ENCODE assay signal across 29 cellular contexts in the genomic region with DNA sequence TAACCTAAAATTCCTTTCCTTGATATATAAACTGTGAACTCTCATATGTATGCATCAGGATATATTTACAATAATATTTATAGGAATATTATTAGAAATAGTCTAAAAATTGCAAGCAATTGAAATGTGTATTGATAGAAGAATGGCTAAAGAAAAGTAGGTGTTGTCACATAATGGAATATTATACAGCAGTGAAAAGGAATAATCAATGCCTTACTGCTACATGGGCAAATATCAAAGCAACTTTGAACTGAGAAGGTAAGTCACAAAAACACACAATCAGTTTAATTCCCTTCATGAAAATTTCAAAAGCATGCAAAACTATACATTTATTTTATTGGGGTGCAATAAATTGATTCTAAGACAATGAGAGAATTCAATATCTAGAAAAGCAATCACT.
"Had no signal": no experiment of that assay in that cellular context is flagged by ENCODE, and none has a peak within 500 bp of the region (broad histone marks: within the 10 kb centered on the region; RNA-seq: fewer than 3 reads in every experiment).

No MANE protein-coding gene starts in this region.

- H3K4me3 Mint-ChIP-seq: dendritic cell treated with granulocyte-macrophage colony-stimulating factor and Interleukin-4, amounts not matched to agents 40 ng/mL and 50 ng/mL, for 4 days; effector memory CD8-positive, alpha-beta T cell had no signal

- H3K27ac ChIP-seq: colonic mucosa, coronary artery, dorsolateral prefrontal cortex, epithelial cell of prostate, esophagus muscularis mucosa, esophagus squamous epithelium, foreskin keratinocyte, gastrocnemius medialis, gastroesophageal sphincter, heart left ventricle, heart right ventricle, hepatocyte had no signal

- H3K4me2 ChIP-seq: hepatocyte had no signal

- H3K4me1 ChIP-seq: colonic mucosa, esophagus muscularis mucosa, esophagus squamous epithelium, foreskin keratinocyte, gastrocnemius medialis, gastroesophageal sphincter, heart right ventricle had no signal

- H2AFZ ChIP-seq: hepatocyte had no signal

- FAIRE-seq: colon, endometrium, endothelial cell of umbilical vein, frontal cortex had no signal

- H3K9me3 ChIP-seq: colonic mucosa, gastrocnemius medialis had no signal

- DNase-seq: colonic mucosa; cortex of kidney; dermis blood vessel endothelial cell; dorsolateral prefrontal cortex; effector CD4-positive, alpha-beta T cell; effector CD8-positive, alpha-beta T cell; effector memory CD4-positive, alpha-beta T cell; effector memory CD8-positive, alpha-beta T cell; erythroblast; esophagus squamous epithelium; foreskin fibroblast; foreskin keratinocyte; foreskin melanocyte; gastrocnemius medialis; glutamatergic neuron; head of caudate nucleus; heart left ventricle; heart right ventricle had no signal

- H3K36me3 ChIP-seq: colonic mucosa, esophagus muscularis mucosa, esophagus squamous epithelium, gastrocnemius medialis, gastroesophageal sphincter, heart left ventricle, heart right ventricle had no signal

- ATAC-seq: effector memory CD8-positive, alpha-beta T cell; esophagus mucosa; foreskin keratinocyte; gastrocnemius medialis; gastroesophageal sphincter; heart left ventricle; heart right ventricle had no signal

- H3K79me2 ChIP-seq: hepatocyte had no signal

- H3K27me3 Mint-ChIP-seq: dendritic cell treated with granulocyte-macrophage colony-stimulating factor and Interleukin-4, amounts not matched to agents 40 ng/mL and 50 ng/mL, for 4 days; effector memory CD8-positive, alpha-beta T cell had no signal

- H3K27ac Mint-ChIP-seq: dendritic cell treated with granulocyte-macrophage colony-stimulating factor and Interleukin-4, amounts not matched to agents 40 ng/mL and 50 ng/mL, for 4 days; effector memory CD8-positive, alpha-beta T cell had no signal

- H3K4me3 ChIP-seq: colonic mucosa, coronary artery, dorsolateral prefrontal cortex, esophagus muscularis mucosa, esophagus squamous epithelium, gastrocnemius medialis, gastroesophageal sphincter, heart left ventricle, heart right ventricle, hepatocyte had no signal

- H3K27me3 ChIP-seq: colonic mucosa, dorsolateral prefrontal cortex, esophagus muscularis mucosa, esophagus squamous epithelium, foreskin keratinocyte, gastrocnemius medialis, gastroesophageal sphincter, heart left ventricle, heart right ventricle, hepatocyte had no signal
